9 cellular contexts compared by ENCODE assay signal in the genomic region with DNA sequence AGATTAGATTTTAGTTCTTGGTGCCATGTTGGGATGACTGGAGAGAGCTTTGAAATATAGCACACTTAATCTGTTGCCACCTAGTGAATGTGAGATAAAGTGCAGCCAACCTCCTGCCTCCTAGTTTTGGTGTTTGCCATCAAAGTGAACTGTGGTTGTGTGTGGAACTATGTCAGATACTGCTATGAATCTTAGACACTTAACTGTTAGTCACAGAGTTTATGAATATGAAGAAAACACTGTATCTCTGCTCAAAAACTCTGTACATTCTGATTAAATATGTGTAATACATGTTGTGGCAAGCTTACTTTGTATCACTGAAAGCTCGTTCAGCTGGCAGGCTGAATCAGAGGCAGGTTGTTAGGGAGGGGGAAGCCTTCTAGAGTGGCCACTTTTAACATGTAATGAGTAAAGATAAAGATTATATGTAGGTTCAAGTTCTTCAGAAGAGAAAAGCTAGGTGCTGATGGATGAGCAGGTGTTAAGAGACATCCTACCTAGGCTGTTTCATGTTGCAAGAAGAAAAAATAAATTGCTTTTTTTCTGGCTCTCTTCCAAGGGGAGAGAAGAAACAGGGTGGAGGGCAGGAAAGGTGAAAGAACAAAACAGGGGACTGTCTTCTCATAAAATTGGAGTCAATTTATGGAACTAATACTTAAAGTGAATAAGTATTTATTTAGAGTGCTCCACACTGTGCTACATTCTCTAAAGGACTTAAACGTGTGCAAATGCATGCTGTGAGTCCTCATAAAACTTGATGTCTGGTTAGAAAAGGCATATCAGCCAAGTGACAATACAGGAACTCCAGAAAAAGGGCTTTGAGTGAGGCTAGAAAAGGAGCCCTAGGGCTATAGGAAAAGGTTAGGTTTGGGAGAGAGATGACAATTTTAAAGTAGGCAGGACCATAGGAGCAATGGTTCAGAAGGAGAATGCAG. TPM values are rescaled to one million over a fixed set of nuclear protein-coding genes. Genes with fewer than 3 reads are reported as not detected.
DNase-seq lines count a peak whose midpoint lies in the region; ATAC-seq and TF ChIP-seq lines count a peak whose summit lies in the region.
"Had no signal": no experiment of that assay in that cellular context is flagged by ENCODE, and none has a peak within 500 bp of the region (broad histone marks: within the 10 kb centered on the region; RNA-seq: fewer than 3 reads in every experiment).

No MANE protein-coding gene starts in this region.

- H3K27ac ChIP-seq in right atrium auricular region (no peak overlapping the region), prostate gland (no peak overlapping the region)
- H3K27ac ChIP-seq: SK-N-MC had no signal

- DNase-seq in DMS79 (lab: John Stamatoyannopoulos, UW) (peak; percentile 59), right atrium auricular region (ENCODE audit: low spot score) (no peak), NOMO-1 treated with dmso at 0.1 percent for 144 hours (lab: John Stamatoyannopoulos, UW; ENCODE audit: unreplicated experiment) (no peak), prostate gland (ENCODE audit: low spot score) (no peak)

- no peaks in the 10 kb centered on the region for H3K9me3 ChIP-seq in right atrium auricular region
- H3K9me3 ChIP-seq in prostate gland: no peaks in the 10 kb centered on the region

- intact Hi-C loops in prostate gland (cut with DNase I): no loop called here

- peak; percentile 58 for ATAC-seq in HG03442 (IDR thresholded peaks at IDR 0.05; ENCODE audit: unreplicated experiment)
- peak; percentile 93 for ATAC-seq in SK-N-SH treated with all-trans-retinoic acid at 6 μM for 48 hours
- ATAC-seq in GM18858 (IDR thresholded peaks at IDR 0.05; ENCODE audit: unreplicated experiment): no peak
- ATAC-seq in GM19035 (IDR thresholded peaks at IDR 0.05; ENCODE audit: unreplicated experiment): no peak

- H3K27me3 ChIP-seq in right atrium auricular region (no peaks in the 10 kb centered on the region), prostate gland (replicated peaks; ENCODE audit: insufficient read depth) (no peaks in the 10 kb centered on the region)

- no peaks in the 10 kb centered on the region for H3K36me3 ChIP-seq in right atrium auricular region
- H3K36me3 ChIP-seq in prostate gland: no peaks in the 10 kb centered on the region

- 20% methylated on average over 2 of the region's 2 CpGs for WGBS in prostate gland

- TF ChIP-seq CTCF in right atrium auricular region (IDR thresholded peaks at IDR 0.05): peak; percentile 16 to 59
- peak in 2 of 4 experiments; percentile 37 to 50 for TF ChIP-seq CTCF in prostate gland (IDR thresholded peaks at IDR 0.05)

- H3K4me3 ChIP-seq in right atrium auricular region (no peak overlapping the region), prostate gland (no peak overlapping the region)
- H3K4me3 ChIP-seq: SK-N-MC had no signal

- TF ChIP-seq POLR2A in prostate gland (IDR thresholded peaks at IDR 0.05): no peak

- H3K4me1 ChIP-seq in right atrium auricular region (no peaks in the 10 kb centered on the region), prostate gland (replicated peaks) (no peaks in the 10 kb centered on the region)

TF ChIP-seq in SK-N-SH treated with all-trans-retinoic acid at 6 μM for 48 hours, 23 proteins besides CTCF, POLR2A, EP300 and RAD21:
- TF ChIP-seq ZFP3 (CRISPR knock-in tag; IDR thresholded peaks at IDR 0.05) (no peak), ZC3H10 (CRISPR knock-in tag; IDR thresholded peaks at IDR 0.05) (no peak), ISL1 (CRISPR knock-in tag; IDR thresholded peaks at IDR 0.05) (peak; percentile 23; the same call in 1 of the 2 replicates), RARB (CRISPR knock-in tag; IDR thresholded peaks at IDR 0.05) (no peak), ZNF8 (CRISPR knock-in tag; IDR thresholded peaks at IDR 0.05) (no peak)
- TF ChIP-seq, protein P1, sequence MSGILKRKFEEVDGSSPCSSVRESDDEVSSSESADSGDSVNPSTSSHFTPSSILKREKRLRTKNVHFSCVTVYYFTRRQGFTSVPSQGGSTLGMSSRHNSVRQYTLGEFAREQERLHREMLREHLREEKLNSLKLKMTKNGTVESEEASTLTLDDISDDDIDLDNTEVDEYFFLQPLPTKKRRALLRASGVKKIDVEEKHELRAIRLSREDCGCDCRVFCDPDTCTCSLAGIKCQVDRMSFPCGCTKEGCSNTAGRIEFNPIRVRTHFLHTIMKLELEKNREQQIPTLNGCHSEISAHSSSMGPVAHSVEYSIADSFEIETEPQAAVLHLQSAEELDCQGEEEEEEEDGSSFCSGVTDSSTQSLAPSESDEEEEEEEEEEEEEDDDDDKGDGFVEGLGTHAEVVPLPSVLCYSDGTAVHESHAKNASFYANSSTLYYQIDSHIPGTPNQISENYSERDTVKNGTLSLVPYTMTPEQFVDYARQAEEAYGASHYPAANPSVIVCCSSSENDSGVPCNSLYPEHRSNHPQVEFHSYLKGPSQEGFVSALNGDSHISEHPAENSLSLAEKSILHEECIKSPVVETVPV (CRISPR knock-in tag; IDR thresholded peaks at IDR 0.05): no peak

RNA-seq across cellular contexts. Expression of a gene that starts 14.1 kb away (rescaled TPM):
- 10 to 100 TPM; 52.2 to 60.7 TPM for total RNA-seq in right atrium auricular region
- 10 to 100 TPM; 15.5 to 64.1 TPM for total RNA-seq in prostate gland

Comparison
In these comparisons a context has a peak if more than half of its experiments do, and no peak if none do; other contexts are left out.
1. ATAC-seq: peak in HG03442 (single experiment) and SK-N-SH treated with all-trans-retinoic acid at 6 μM for 48 hours (single experiment); none in GM18858 (single experiment) and GM19035 (single experiment).